ENCODE assay signal across 21 cellular contexts in the genomic region with DNA sequence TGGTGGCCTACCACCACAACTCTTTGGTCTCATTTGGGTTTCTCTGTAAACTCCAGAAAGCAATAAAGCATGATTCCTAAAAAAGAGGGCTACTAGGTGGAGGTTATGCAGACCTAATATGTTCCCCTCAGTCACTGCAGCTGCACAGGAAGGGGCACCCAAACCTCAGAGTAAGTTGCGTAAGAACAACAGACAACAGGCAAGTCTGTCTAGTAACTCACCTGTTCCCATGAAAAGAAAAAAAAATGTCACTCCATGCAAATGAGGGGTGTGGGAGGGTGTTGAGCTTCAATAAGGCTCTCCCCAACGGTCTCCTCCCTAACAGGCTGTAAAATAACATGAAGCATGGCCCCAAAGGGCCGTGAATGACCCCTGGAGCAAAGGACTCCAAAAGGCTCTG.
"Had no signal": no experiment of that assay in that cellular context is flagged by ENCODE, and none has a peak within 500 bp of the region (broad histone marks: within the 10 kb centered on the region; RNA-seq: fewer than 3 reads in every experiment).

No MANE protein-coding gene starts in this region.

- H3K27me3 ChIP-seq: brain microvascular endothelial cell had no signal

- H3K36me3 ChIP-seq: brain microvascular endothelial cell had no signal

- H3K36me3 Mint-ChIP-seq: activated naive CD8-positive, alpha-beta T cell; immature natural killer cell; natural killer cell had no signal

- ATAC-seq: activated CD4-positive, alpha-beta T cell treated with anti-CD3 and anti-CD28 coated beads for 36 hours; activated CD8-positive, alpha-beta T cell treated with anti-CD3 and anti-CD28 coated beads for 36 hours; natural killer cell; right cardiac atrium had no signal

- H3K27ac Mint-ChIP-seq: activated CD4-positive, alpha-beta T cell treated with anti-CD3 and anti-CD28 coated beads for 36 hours; activated CD8-positive, alpha-beta T cell treated with anti-CD3 and anti-CD28 coated beads for 36 hours; activated naive CD8-positive, alpha-beta T cell; immature natural killer cell; natural killer cell; stimulated activated naive CD8-positive, alpha-beta T cell treated with anti-CD3 and anti-CD28 coated beads, Interleukin-15, Interleukin-2, amounts not matched to agents 100 ng/mL and 50 ng/mL, for 24 hours; T-helper 1 cell treated with Interleukin-12 subunit alpha and Interleukin-12 subunit beta and Interleukin-4 antibody, amounts not matched to agents 30 μg/mL and 1 μg/mL, for 36 hours had no signal

- H3K4me3 ChIP-seq: coronary artery, smooth muscle cell had no signal

- H3K9me3 Mint-ChIP-seq: activated CD8-positive, alpha-beta T cell treated with anti-CD3 and anti-CD28 coated beads for 36 hours; central memory CD8-positive, alpha-beta T cell; immature natural killer cell; natural killer cell; stimulated activated naive CD8-positive, alpha-beta T cell treated with anti-CD3 and anti-CD28 coated beads, Interleukin-15, Interleukin-2, amounts not matched to agents 100 ng/mL and 50 ng/mL, for 24 hours; T-helper 1 cell treated with Interleukin-12 subunit alpha and Interleukin-12 subunit beta and Interleukin-4 antibody, amounts not matched to agents 30 μg/mL and 1 μg/mL, for 36 hours had no signal

- H3K4me3 Mint-ChIP-seq: activated CD4-positive, alpha-beta T cell treated with anti-CD3 and anti-CD28 coated beads for 36 hours; activated CD8-positive, alpha-beta T cell treated with anti-CD3 and anti-CD28 coated beads for 36 hours; activated naive CD8-positive, alpha-beta T cell; central memory CD8-positive, alpha-beta T cell; immature natural killer cell; natural killer cell; stimulated activated naive CD8-positive, alpha-beta T cell treated with anti-CD3 and anti-CD28 coated beads, Interleukin-15, Interleukin-2, amounts not matched to agents 100 ng/mL and 50 ng/mL, for 24 hours; T-helper 1 cell treated with Interleukin-12 subunit alpha and Interleukin-12 subunit beta and Interleukin-4 antibody, amounts not matched to agents 30 μg/mL and 1 μg/mL, for 36 hours had no signal

- H3K4me2 ChIP-seq: smooth muscle cell had no signal

- H3K4me1 Mint-ChIP-seq: activated CD4-positive, alpha-beta T cell treated with anti-CD3 and anti-CD28 coated beads for 36 hours; central memory CD8-positive, alpha-beta T cell; immature natural killer cell; natural killer cell had no signal

- DNase-seq: activated CD4-positive, alpha-beta T cell treated with anti-CD3 and anti-CD28 coated beads for 36 hours; activated CD8-positive, alpha-beta memory T cell treated with anti-CD3 and anti-CD28 coated beads, Interleukin-2, amount 50 U/mL, for 4 hours; activated CD8-positive, alpha-beta T cell treated with anti-CD3 and anti-CD28 coated beads for 36 hours; activated gamma-delta T cell; activated T-cell treated with anti-CD3 and anti-CD28 coated beads, Interleukin-2, amount 50 U/mL, for 48 hours; anterior cingulate cortex; brain microvascular endothelial cell; foreskin fibroblast; immature natural killer cell; mesenchymal stem cell; natural killer cell; posterior cingulate gyrus; right cardiac atrium; stimulated activated CD4-positive, alpha-beta T cell treated with anti-CD3 and anti-CD28 coated beads, Interleukin-4, amount 100 ng/mL, for 4 hours; stimulated activated CD8-positive, alpha-beta memory T cell treated with anti-CD3 and anti-CD28 coated beads, Interleukin-4, amount 100 ng/mL, for 48 hours had no signal

- H3K27ac ChIP-seq: brain microvascular endothelial cell, coronary artery had no signal
